In the genomic region with DNA sequence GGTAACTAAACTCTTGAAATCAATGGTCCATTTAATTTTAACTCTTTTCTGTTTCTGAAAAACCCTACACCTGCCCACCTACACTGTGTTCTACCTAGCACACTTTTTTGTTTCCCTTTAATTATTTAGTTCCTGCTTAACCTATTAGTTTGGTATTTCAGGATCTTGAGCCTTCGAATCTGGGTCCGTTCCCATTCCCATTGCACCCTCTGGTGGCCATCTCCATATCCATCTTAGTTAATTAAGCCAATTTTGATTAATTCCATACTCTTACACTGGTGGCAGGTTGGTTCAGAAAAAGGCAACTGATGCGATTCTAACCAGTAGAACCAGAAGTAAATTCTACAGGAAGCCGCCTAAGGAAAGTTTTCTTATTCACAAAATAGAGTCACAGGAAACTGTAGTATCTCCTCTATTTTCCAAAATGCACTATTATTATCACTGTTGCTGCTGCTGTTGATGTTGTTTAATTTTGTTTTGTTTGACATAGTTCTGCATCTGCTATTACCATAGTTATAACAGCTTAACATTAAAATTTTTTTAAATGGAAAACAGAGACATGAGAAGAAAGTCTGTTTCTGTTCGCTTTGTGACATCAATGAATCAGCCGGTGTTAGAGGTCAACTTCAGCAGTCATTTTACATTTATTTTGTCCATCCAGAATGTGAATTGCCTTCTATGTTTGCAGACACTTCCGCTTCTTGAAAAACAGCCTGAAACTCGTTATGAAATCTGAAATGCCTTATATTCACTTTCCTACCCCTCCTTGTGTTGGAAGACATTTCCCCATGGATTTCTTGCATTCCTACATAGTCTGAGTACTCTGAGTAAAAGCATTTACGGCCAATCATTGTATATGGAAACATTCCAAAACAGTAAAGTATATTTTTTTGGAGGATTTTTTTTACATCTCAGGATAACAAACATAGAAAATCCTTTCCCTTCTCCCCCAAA, we compare ENCODE assay signal across 8 cellular contexts.
A peak's percentile ranks its signal among the peaks of the same experiment; 100 is the strongest.
DNase-seq lines count a peak whose midpoint lies in the region; ATAC-seq and TF ChIP-seq lines count a peak whose summit lies in the region.

No MANE protein-coding gene starts in this region.

- peak; percentile 16 for DNase-seq in stimulated activated naive CD8-positive, alpha-beta T cell treated with anti-CD3 and anti-CD28 coated beads, Interleukin-15, Interleukin-2, amounts not matched to agents 100 U/mL and 50 U/mL, for 24 hours
- no peak for DNase-seq in stimulated activated naive CD8-positive, alpha-beta T cell treated with anti-CD3 and anti-CD28 coated beads, Interleukin-15, amount 100 ng/mL, for 72 hours
- DNase-seq in NCI-H345 treated with DMSO at 0.1 percent for 48 hours (lab: John Stamatoyannopoulos, UW; ENCODE audit: unreplicated experiment) (peak; percentile 46), T47D (ENCODE audit: low read depth in 1 of 2, low spot score in 1 of 2) (peak; percentile 5 to 73), GOT3 (lab: John Stamatoyannopoulos, UW) (no peak)

- no peaks in the 10 kb centered on the region for H3K9me3 Mint-ChIP-seq in stimulated activated naive CD8-positive, alpha-beta T cell treated with anti-CD3 and anti-CD28 coated beads, Interleukin-15, amount 100 ng/mL, for 72 hours

- H3K27ac ChIP-seq in liver (ENCODE audit: low read depth in 1 of 2, low read length in 2 of 2) = no peak overlapping the region

- H3K36me3 ChIP-seq in liver (ENCODE audit: control insufficient read depth in 4 of 4, insufficient read depth in 3 of 4, low read depth in 1 of 4, low read length in 3 of 4) = no peaks in the 10 kb centered on the region

- H3K4me1 Mint-ChIP-seq in stimulated activated naive CD8-positive, alpha-beta T cell treated with anti-CD3 and anti-CD28 coated beads, Interleukin-15, amount 100 ng/mL, for 72 hours = no peaks in the 10 kb centered on the region

- no peaks in the 10 kb centered on the region for H3K27me3 Mint-ChIP-seq in stimulated activated naive CD8-positive, alpha-beta T cell treated with anti-CD3 and anti-CD28 coated beads, Interleukin-15, amount 100 ng/mL, for 72 hours

- H3K9ac ChIP-seq in liver (ENCODE audit: low read depth in 1 of 2, low read length in 2 of 2) = no peak overlapping the region

- TF ChIP-seq RAD21 in liver (IDR thresholded peaks at IDR 0.05) = peak; percentile 78 to 84

- TF ChIP-seq CTCF in liver (IDR thresholded peaks at IDR 0.05; ENCODE audit: low read depth, low read length, missing input control) = peak; percentile 49

- H3K4me3 ChIP-seq in liver (ENCODE audit: low read depth in 1 of 3, low read length in 3 of 3) = no peak overlapping the region

- WGBS in liver = 41% methylated on average over 9 of the region's 9 CpGs

- no peak overlapping the region for H3K27ac Mint-ChIP-seq in stimulated activated naive CD8-positive, alpha-beta T cell treated with anti-CD3 and anti-CD28 coated beads, Interleukin-15, amount 100 ng/mL, for 72 hours

- H3K9me3 ChIP-seq in liver (ENCODE audit: control insufficient read depth in 4 of 4, low read length in 3 of 4) = no peaks in the 10 kb centered on the region

- H3K4me3 Mint-ChIP-seq in stimulated activated naive CD8-positive, alpha-beta T cell treated with anti-CD3 and anti-CD28 coated beads, Interleukin-15, amount 100 ng/mL, for 72 hours = no peak overlapping the region

- in situ Hi-C loops in T47D (cut with HindIII; ENCODE audit: low pct_unique_long_range_greater_than_20kb, low sequenced_read_pairs) = no loop called here

- no peaks in the 10 kb centered on the region for H3K4me1 ChIP-seq in liver (ENCODE audit: control insufficient read depth in 4 of 4, insufficient read depth in 4 of 4, low read length in 3 of 4)

- ATAC-seq in stimulated activated naive CD8-positive, alpha-beta T cell treated with anti-CD3 and anti-CD28 coated beads, Interleukin-15, Interleukin-2, amounts not matched to agents 100 U/mL and 50 U/mL, for 24 hours = no peak
- ATAC-seq in stimulated activated naive CD8-positive, alpha-beta T cell treated with anti-CD3 and anti-CD28 coated beads, Interleukin-15, amount 100 ng/mL, for 72 hours = no peak
- ATAC-seq in GM21723 (IDR thresholded peaks at IDR 0.05; ENCODE audit: unreplicated experiment) (no peak), HG03442 (IDR thresholded peaks at IDR 0.05; ENCODE audit: unreplicated experiment) (no peak)

- no peaks in the 10 kb centered on the region for H3K27me3 ChIP-seq in liver (ENCODE audit: control insufficient read depth in 4 of 4, insufficient read depth in 4 of 4, low read length in 3 of 4)

TF ChIP-seq in liver, 16 proteins besides CTCF, POLR2A, EP300 and RAD21:
- TF ChIP-seq, protein P1, sequence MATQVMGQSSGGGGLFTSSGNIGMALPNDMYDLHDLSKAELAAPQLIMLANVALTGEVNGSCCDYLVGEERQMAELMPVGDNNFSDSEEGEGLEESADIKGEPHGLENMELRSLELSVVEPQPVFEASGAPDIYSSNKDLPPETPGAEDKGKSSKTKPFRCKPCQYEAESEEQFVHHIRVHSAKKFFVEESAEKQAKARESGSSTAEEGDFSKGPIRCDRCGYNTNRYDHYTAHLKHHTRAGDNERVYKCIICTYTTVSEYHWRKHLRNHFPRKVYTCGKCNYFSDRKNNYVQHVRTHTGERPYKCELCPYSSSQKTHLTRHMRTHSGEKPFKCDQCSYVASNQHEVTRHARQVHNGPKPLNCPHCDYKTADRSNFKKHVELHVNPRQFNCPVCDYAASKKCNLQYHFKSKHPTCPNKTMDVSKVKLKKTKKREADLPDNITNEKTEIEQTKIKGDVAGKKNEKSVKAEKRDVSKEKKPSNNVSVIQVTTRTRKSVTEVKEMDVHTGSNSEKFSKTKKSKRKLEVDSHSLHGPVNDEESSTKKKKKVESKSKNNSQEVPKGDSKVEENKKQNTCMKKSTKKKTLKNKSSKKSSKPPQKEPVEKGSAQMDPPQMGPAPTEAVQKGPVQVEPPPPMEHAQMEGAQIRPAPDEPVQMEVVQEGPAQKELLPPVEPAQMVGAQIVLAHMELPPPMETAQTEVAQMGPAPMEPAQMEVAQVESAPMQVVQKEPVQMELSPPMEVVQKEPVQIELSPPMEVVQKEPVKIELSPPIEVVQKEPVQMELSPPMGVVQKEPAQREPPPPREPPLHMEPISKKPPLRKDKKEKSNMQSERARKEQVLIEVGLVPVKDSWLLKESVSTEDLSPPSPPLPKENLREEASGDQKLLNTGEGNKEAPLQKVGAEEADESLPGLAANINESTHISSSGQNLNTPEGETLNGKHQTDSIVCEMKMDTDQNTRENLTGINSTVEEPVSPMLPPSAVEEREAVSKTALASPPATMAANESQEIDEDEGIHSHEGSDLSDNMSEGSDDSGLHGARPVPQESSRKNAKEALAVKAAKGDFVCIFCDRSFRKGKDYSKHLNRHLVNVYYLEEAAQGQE (IDR thresholded peaks at IDR 0.05) = no peak
- TF ChIP-seq SP1 (IDR thresholded peaks at IDR 0.05) = no peak
- TF ChIP-seq HNF4G (IDR thresholded peaks at IDR 0.05) = no peak
- TF ChIP-seq TAF1 (conservative IDR thresholded peaks at IDR 0.05) = no peak
- no peak for TF ChIP-seq YY1 (IDR thresholded peaks at IDR 0.05)
- TF ChIP-seq JUND (IDR thresholded peaks at IDR 0.05) = no peak
- no peak for TF ChIP-seq EGR1 (IDR thresholded peaks at IDR 0.05; ENCODE audit: low read depth in 2 of 2)
- TF ChIP-seq NR2F2 (IDR thresholded peaks at IDR 0.05) = no peak
- TF ChIP-seq FOXA2 (IDR thresholded peaks at IDR 0.05) = no peak
- TF ChIP-seq HNF4A (conservative IDR thresholded peaks at IDR 0.05) = no peak
- TF ChIP-seq RXRA (IDR thresholded peaks at IDR 0.05) = no peak
- TF ChIP-seq, protein P2, sequence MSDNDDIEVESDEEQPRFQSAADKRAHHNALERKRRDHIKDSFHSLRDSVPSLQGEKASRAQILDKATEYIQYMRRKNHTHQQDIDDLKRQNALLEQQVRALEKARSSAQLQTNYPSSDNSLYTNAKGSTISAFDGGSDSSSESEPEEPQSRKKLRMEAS (IDR thresholded peaks at IDR 0.05) = no peak
- no peak for TF ChIP-seq FOXA1 (IDR thresholded peaks at IDR 0.05)
- TF ChIP-seq, protein P3, sequence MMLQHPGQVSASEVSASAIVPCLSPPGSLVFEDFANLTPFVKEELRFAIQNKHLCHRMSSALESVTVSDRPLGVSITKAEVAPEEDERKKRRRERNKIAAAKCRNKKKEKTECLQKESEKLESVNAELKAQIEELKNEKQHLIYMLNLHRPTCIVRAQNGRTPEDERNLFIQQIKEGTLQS (IDR thresholded peaks at IDR 0.05) = no peak
- TF ChIP-seq, protein P4, sequence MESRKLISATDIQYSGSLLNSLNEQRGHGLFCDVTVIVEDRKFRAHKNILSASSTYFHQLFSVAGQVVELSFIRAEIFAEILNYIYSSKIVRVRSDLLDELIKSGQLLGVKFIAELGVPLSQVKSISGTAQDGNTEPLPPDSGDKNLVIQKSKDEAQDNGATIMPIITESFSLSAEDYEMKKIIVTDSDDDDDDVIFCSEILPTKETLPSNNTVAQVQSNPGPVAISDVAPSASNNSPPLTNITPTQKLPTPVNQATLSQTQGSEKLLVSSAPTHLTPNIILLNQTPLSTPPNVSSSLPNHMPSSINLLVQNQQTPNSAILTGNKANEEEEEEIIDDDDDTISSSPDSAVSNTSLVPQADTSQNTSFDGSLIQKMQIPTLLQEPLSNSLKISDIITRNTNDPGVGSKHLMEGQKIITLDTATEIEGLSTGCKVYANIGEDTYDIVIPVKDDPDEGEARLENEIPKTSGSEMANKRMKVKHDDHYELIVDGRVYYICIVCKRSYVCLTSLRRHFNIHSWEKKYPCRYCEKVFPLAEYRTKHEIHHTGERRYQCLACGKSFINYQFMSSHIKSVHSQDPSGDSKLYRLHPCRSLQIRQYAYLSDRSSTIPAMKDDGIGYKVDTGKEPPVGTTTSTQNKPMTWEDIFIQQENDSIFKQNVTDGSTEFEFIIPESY (IDR thresholded peaks at IDR 0.05) = no peak
- no peak for TF ChIP-seq GABPA (IDR thresholded peaks at IDR 0.05 in 1 of 2, conservative IDR thresholded peaks at IDR 0.05 in 1 of 2)

Comparison
In these comparisons a context has a peak if more than half of its experiments do, and no peak if none do; other contexts are left out.
1. DNase-seq: peak in stimulated activated naive CD8-positive, alpha-beta T cell treated with anti-CD3 and anti-CD28 coated beads, Interleukin-15, Interleukin-2, amounts not matched to agents 100 U/mL and 50 U/mL, for 24 hours (single experiment), NCI-H345 treated with DMSO at 0.1 percent for 48 hours (single experiment) and T47D (2 of 2); none in stimulated activated naive CD8-positive, alpha-beta T cell treated with anti-CD3 and anti-CD28 coated beads, Interleukin-15, amount 100 ng/mL, for 72 hours (0 of 2) and GOT3 (single experiment).